18 cellular contexts compared by ENCODE assay signal in the genomic region with DNA sequence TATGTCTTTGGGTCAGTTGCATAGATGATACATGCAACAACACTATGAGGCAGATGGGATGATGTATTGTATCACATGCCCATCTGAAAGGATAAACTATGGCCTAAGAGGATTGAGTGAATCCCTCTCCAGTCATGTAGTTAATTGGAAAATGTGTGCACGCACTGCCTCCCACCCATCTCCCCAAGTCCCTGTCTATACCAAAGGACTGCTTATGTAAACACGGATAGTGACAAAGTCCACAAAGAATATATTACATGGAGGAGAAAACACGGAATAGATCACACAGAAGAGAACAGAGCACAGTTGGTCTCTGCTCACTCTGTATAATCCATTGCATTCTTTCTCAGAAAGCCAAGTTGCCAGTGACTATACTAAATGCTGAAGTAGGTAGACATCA.
"Had no signal": no experiment of that assay in that cellular context is flagged by ENCODE, and none has a peak within 500 bp of the region (broad histone marks: within the 10 kb centered on the region; RNA-seq: fewer than 3 reads in every experiment).

No MANE protein-coding gene starts in this region.

- H3K4me1 ChIP-seq: neural progenitor cell had no signal

- FAIRE-seq: small intestine had no signal

- H3K4me3 ChIP-seq: heart left ventricle, neural progenitor cell, ovary, right atrium auricular region, stomach, thoracic aorta, transverse colon had no signal

- DNase-seq: cortex of kidney; dorsolateral prefrontal cortex; effector CD8-positive, alpha-beta T cell; heart left ventricle; mammary epithelial cell; natural killer cell; nucleus accumbens; ovary; small intestine; stimulated activated CD4-positive, alpha-beta T cell treated with anti-CD3 and anti-CD28 coated beads, Interleukin-12 subunit alpha, Interleukin-12 subunit beta, amount 100 ng/mL, for 4 hours; stimulated activated naive CD4-positive, alpha-beta T cell; stomach; substantia nigra; transverse colon had no signal

- H3K27ac ChIP-seq: heart left ventricle, neural progenitor cell, ovary, right atrium auricular region, stomach, thoracic aorta, transverse colon had no signal

- H3K9ac ChIP-seq: neural progenitor cell had no signal

- H3K9me3 ChIP-seq: heart left ventricle, ovary, right atrium auricular region, stomach, thoracic aorta, transverse colon had no signal

- H3K36me3 ChIP-seq: heart left ventricle, neural progenitor cell, ovary, right atrium auricular region, stomach, thoracic aorta, transverse colon had no signal

- H2AFZ ChIP-seq: neural progenitor cell had no signal

- H3K27me3 ChIP-seq: dorsolateral prefrontal cortex, heart left ventricle, neural progenitor cell, ovary, right atrium auricular region, stomach, transverse colon had no signal

- H3K4me2 ChIP-seq: neural progenitor cell had no signal

- ATAC-seq: heart left ventricle, left lobe of liver, natural killer cell had no signal
